In the genomic region with DNA sequence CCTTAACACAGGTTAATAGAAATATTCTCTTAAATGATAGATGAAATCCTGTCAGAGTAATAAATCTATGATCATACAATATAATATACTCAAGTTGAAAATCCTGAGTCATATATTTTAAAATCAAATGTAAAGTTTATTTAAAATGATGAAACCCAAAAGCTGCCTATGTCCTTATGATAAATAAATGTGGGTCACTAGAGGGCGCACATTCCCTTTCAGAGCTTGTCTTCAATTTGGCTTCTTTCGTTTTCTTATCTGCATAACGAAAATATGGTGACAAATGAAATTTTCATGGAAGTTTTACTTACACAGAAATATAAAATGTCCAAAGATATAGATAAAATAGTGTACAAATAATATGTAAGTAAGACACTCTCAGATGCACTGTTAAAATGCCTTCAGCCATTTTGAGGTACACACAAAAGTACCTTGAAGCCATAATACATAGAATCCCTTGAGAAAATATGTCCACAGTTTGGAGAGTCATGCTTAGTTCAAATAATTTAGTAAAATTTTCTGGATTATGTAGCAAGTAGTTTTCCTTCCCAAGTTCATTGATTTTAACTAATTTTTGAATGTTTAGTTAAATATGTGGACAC, we compare ENCODE assay signal across 8 cellular contexts.
DNase-seq lines count a peak whose midpoint lies in the region; ATAC-seq, FAIRE-seq and TF ChIP-seq lines count a peak whose summit lies in the region.

No MANE protein-coding gene starts in this region.

- H3K36me3 Mint-ChIP-seq in activated T-helper 17 cell treated with anti-CD3 and anti-CD28 coated beads, Interleukin-2, amount 50 U/mL, for 72 hours (ENCODE audit: low read depth), result no peaks in the 10 kb centered on the region

- peak in 1 of 4 donors; percentile 52 for ATAC-seq in pancreas
- no peak for ATAC-seq in HG02884 (IDR thresholded peaks at IDR 0.05; ENCODE audit: unreplicated experiment)
- no peak for ATAC-seq in activated T-helper 17 cell treated with anti-CD3 and anti-CD28 coated beads, Interleukin-2, amount 50 U/mL, for 72 hours (replicated peaks)

- no peaks in the 10 kb centered on the region for H3K27me3 Mint-ChIP-seq in activated T-helper 17 cell treated with anti-CD3 and anti-CD28 coated beads, Interleukin-2, amount 50 U/mL, for 72 hours

- H3K9me3 Mint-ChIP-seq in activated T-helper 17 cell treated with anti-CD3 and anti-CD28 coated beads, Interleukin-2, amount 50 U/mL, for 72 hours, result no peaks in the 10 kb centered on the region

- H3K4me3 ChIP-seq in right atrium auricular region (no peak overlapping the region), HL-60 (replicated peaks; ENCODE audit: insufficient read depth, low read length) (no peak overlapping the region), esophagus muscularis mucosa (peak overlapping the region; percentile 13 to 36 (median 24)), pancreas (no peak overlapping the region)

- TF ChIP-seq CTCF in right atrium auricular region (IDR thresholded peaks at IDR 0.05) (peak; percentile 32 to 68), HL-60 (IDR thresholded peaks at IDR 0.05; ENCODE audit: insufficient read depth, low read length) (peak; percentile 19), esophagus muscularis mucosa (IDR thresholded peaks at IDR 0.05) (peak; percentile 31 to 47 (median 45)), pancreas (IDR thresholded peaks at IDR 0.05) (peak; percentile 12 to 49 (median 38))

- no peak overlapping the region for H3K27ac Mint-ChIP-seq in activated T-helper 17 cell treated with anti-CD3 and anti-CD28 coated beads, Interleukin-2, amount 50 U/mL, for 72 hours

- H3K9me3 ChIP-seq in right atrium auricular region (no peaks in the 10 kb centered on the region), esophagus muscularis mucosa (no peaks in the 10 kb centered on the region), pancreas (no peaks in the 10 kb centered on the region)

- H3K36me3 ChIP-seq in right atrium auricular region (no peaks in the 10 kb centered on the region), esophagus muscularis mucosa (no peaks in the 10 kb centered on the region), pancreas (no peaks in the 10 kb centered on the region)

- no peak overlapping the region for H3K4me3 Mint-ChIP-seq in activated T-helper 17 cell treated with anti-CD3 and anti-CD28 coated beads, Interleukin-2, amount 50 U/mL, for 72 hours

- WGBS in esophagus muscularis mucosa, result 5% methylated on average over 3 of the region's 3 CpGs
- 0 to 1% methylated on average over 3 of the region's 3 CpGs for WGBS in pancreas, 2 donors

- H3K4me1 ChIP-seq in right atrium auricular region, result no peaks in the 10 kb centered on the region
- no peaks in the 10 kb centered on the region for H3K4me1 ChIP-seq in esophagus muscularis mucosa
- H3K4me1 ChIP-seq in pancreas, result peaks cover 0 to 3% (median 0%) of the 10 kb centered on the region in 3 donors

- TF ChIP-seq POLR2A in esophagus muscularis mucosa (IDR thresholded peaks at IDR 0.05; ENCODE audit: low read depth), result no peak

- H3K4me1 Mint-ChIP-seq in activated T-helper 17 cell treated with anti-CD3 and anti-CD28 coated beads, Interleukin-2, amount 50 U/mL, for 72 hours, result no peaks in the 10 kb centered on the region

- no peak for DNase-seq in right atrium auricular region (ENCODE audit: low spot score)
- no peak for DNase-seq in cardiac septum (ENCODE audit: low spot score)
- peak in 1 of 2 experiments; percentile 32 for DNase-seq in HL-60 (ENCODE audit: low read depth in 1 of 2, low spot score in 1 of 2)
- peak; percentile 57 for DNase-seq in RPMI8226
- DNase-seq in esophagus muscularis mucosa (ENCODE audit: extremely low spot score), result no peak
- peak in 2 of 6 donors; percentile 12 to 17 for DNase-seq in pancreas

- TF ChIP-seq EP300 in esophagus muscularis mucosa (IDR thresholded peaks at IDR 0.05), result no peak

- intact Hi-C loops in cardiac septum (cut with DNase I), result loop anchor here (5.0 kb wide), 1 partner anchor 661 kb away; no protein-coding TSS in a partner anchor
- intact Hi-C loops in esophagus muscularis mucosa (cut with DNase I), result no loop called here
- intact Hi-C loops in pancreas (cut with DNase I), result loop anchor here in 1 of 3 donors (10.0 kb wide), 1 partner anchor 804 kb away; no protein-coding TSS in a partner anchor

- H3K27me3 ChIP-seq in right atrium auricular region, result no peaks in the 10 kb centered on the region
- H3K27me3 ChIP-seq in HL-60 (ENCODE audit: insufficient read depth, poor library complexity, severe bottlenecking), result no peaks in the 10 kb centered on the region
- H3K27me3 ChIP-seq in esophagus muscularis mucosa, result no peaks in the 10 kb centered on the region
- H3K27me3 ChIP-seq in pancreas, result peaks cover 0 to 8% (median 2%) of the 10 kb centered on the region in 4 donors

- FAIRE-seq in pancreas (lab: Jason Lieb, UNC), result peak; percentile 99

- H3K27ac ChIP-seq in right atrium auricular region, result no peak overlapping the region
- no peak overlapping the region for H3K27ac ChIP-seq in HL-60 (replicated peaks)
- no peak overlapping the region for H3K27ac ChIP-seq in esophagus muscularis mucosa (replicated peaks in 1 of 4)
- no peak overlapping the region for H3K27ac ChIP-seq in pancreas

Comparison
In these comparisons a context has a peak if more than half of its experiments do, and no peak if none do; other contexts are left out.
1. H3K4me3 ChIP-seq: peak in esophagus muscularis mucosa (4 of 4); none in right atrium auricular region (0 of 2), HL-60 (single experiment) and pancreas (0 of 4).
2. Peak in every context shown above with its lines, with median percentiles within 50 percentile points of each other: CTCF ChIP-seq.